In genomic region chr2:127064642-127065250, GRCh38 we compare ENCODE assay signal across 8 cellular contexts. TPM values are rescaled to one million over a fixed set of nuclear protein-coding genes. Genes with fewer than 3 reads are reported as not detected.
DNase-seq lines count a peak whose midpoint lies in the region; ATAC-seq and TF ChIP-seq lines count a peak whose summit lies in the region.

No MANE protein-coding gene starts in this region.

- H3K36me3 Mint-ChIP-seq in naive thymus-derived CD4-positive, alpha-beta T cell = peaks cover 0 to 25% (median 4%) of the 10 kb centered on the region in 5 donors

- peaks cover 5 to 9% of the 10 kb centered on the region in 2 donors for H3K4me1 ChIP-seq in naive thymus-derived CD4-positive, alpha-beta T cell (ENCODE audit: control insufficient read depth in 2 of 2, insufficient read depth in 2 of 2, low read length in 2 of 2)

- peaks cover 0 to 86% (median 19%) of the 10 kb centered on the region in 3 experiments for H3K36me3 ChIP-seq in naive thymus-derived CD4-positive, alpha-beta T cell (ENCODE audit: control insufficient read depth in 2 of 3, insufficient read depth in 3 of 3, low read length in 3 of 3)

- H3K4me1 Mint-ChIP-seq in naive thymus-derived CD4-positive, alpha-beta T cell = peaks cover 6 to 23% (median 12%) of the 10 kb centered on the region in 7 donors

- no peaks in the 10 kb centered on the region for H3K27me3 ChIP-seq in naive thymus-derived CD4-positive, alpha-beta T cell (ENCODE audit: control insufficient read depth in 2 of 2, insufficient read depth in 2 of 2, low read length in 2 of 2)

- H3K9me3 ChIP-seq in naive thymus-derived CD4-positive, alpha-beta T cell (ENCODE audit: control insufficient read depth in 2 of 3, low read length in 3 of 3) = no peaks in the 10 kb centered on the region

- peak; percentile 41 for TF ChIP-seq CTCF in epithelial cell of proximal tubule (conservative IDR thresholded peaks at IDR 0.05; ENCODE audit: low read depth, low read length)

- CTCF ChIA-PET in naive thymus-derived CD4-positive, alpha-beta T cell (lab: Charles Lee) = no interaction called here

- H3K9me3 Mint-ChIP-seq in naive thymus-derived CD4-positive, alpha-beta T cell = no peaks in the 10 kb centered on the region

- peak; percentile 34 for TF ChIP-seq POLR2A in GM18505 (IDR thresholded peaks at IDR 0.05; ENCODE audit: borderline replicate concordance, extremely low read depth, insufficient read depth, insufficient read length)

- H3K27ac ChIP-seq in naive thymus-derived CD4-positive, alpha-beta T cell (ENCODE audit: low read depth, low read length) = no peak overlapping the region

- peak overlapping the region in 1 of 9 donors; percentile 18 for H3K27ac Mint-ChIP-seq in naive thymus-derived CD4-positive, alpha-beta T cell

- DNase-seq in NCI-H510A treated with DMSO at 0.1 percent for 48 hours (lab: John Stamatoyannopoulos, UW) = peak; percentile 51
- peak; percentile 50 to 54 for DNase-seq in activated CD8-positive, alpha-beta memory T cell treated with anti-CD3 and anti-CD28 coated beads for 4 hours (ENCODE audit: low read depth in 2 of 2)
- DNase-seq in epithelial cell of proximal tubule (ENCODE audit: low read depth) = no peak
- peak in 2 of 9 donors; percentile 33 to 82 for DNase-seq in naive thymus-derived CD4-positive, alpha-beta T cell
- peak; percentile 85 for DNase-seq in stimulated activated naive CD8-positive, alpha-beta T cell treated with anti-CD3 and anti-CD28 coated beads, Interleukin-15, Interleukin-2, amounts not matched to agents 100 U/mL and 50 U/mL, for 24 hours
- DNase-seq in NCI-H1694 (lab: John Stamatoyannopoulos, UW) = no peak

- no peak overlapping the region for H3K4me3 ChIP-seq in epithelial cell of proximal tubule (ENCODE audit: low read depth, low read length)
- no peak overlapping the region for H3K4me3 ChIP-seq in naive thymus-derived CD4-positive, alpha-beta T cell (ENCODE audit: low read length)

- POLR2A ChIA-PET in naive thymus-derived CD4-positive, alpha-beta T cell (lab: Charles Lee) = no interaction called here

- H3K4me3 Mint-ChIP-seq in naive thymus-derived CD4-positive, alpha-beta T cell = no peak overlapping the region

- intact Hi-C loops in naive thymus-derived CD4-positive, alpha-beta T cell (cut with micrococcal nuclease) = loop anchor here in 1 of 2 donors (2.0 kb wide), 1 partner anchor 16 kb away; no protein-coding TSS in a partner anchor

- ATAC-seq in GM18505 (IDR thresholded peaks at IDR 0.05; ENCODE audit: unreplicated experiment) (peak; percentile 86), HG02759 (IDR thresholded peaks at IDR 0.05; ENCODE audit: unreplicated experiment) (peak; percentile 91)
- peak; percentile 83 for ATAC-seq in naive thymus-derived CD4-positive, alpha-beta T cell
- ATAC-seq in stimulated activated naive CD8-positive, alpha-beta T cell treated with anti-CD3 and anti-CD28 coated beads, Interleukin-15, Interleukin-2, amounts not matched to agents 100 U/mL and 50 U/mL, for 24 hours = peak; percentile 95

- H3K27me3 Mint-ChIP-seq in naive thymus-derived CD4-positive, alpha-beta T cell = no peaks in the 10 kb centered on the region

RNA-seq across cellular contexts. Expression of gene BIN1, which starts 42.2 kb away (rescaled TPM):
- 99.0 and 103 TPM in 2 replicates for total RNA-seq in epithelial cell of proximal tubule
- total RNA-seq in naive thymus-derived CD4-positive, alpha-beta T cell = 100 to 1,000 TPM; 103 to 120 (median 109) TPM
- 100 to 1,000 TPM; 158 to 161 TPM for polyA plus RNA-seq in naive thymus-derived CD4-positive, alpha-beta T cell

Comparison
In these comparisons a context has a peak if more than half of its experiments do, and no peak if none do; other contexts are left out.
1. DNase-seq: peak in NCI-H510A treated with DMSO at 0.1 percent for 48 hours (single experiment), activated CD8-positive, alpha-beta memory T cell treated with anti-CD3 and anti-CD28 coated beads for 4 hours (2 of 2) and stimulated activated naive CD8-positive, alpha-beta T cell treated with anti-CD3 and anti-CD28 coated beads, Interleukin-15, Interleukin-2, amounts not matched to agents 100 U/mL and 50 U/mL, for 24 hours (single experiment); none in epithelial cell of proximal tubule (single experiment) and NCI-H1694 (single experiment).
2. Peak in every context shown above with its lines, with median percentiles within 50 percentile points of each other: ATAC-seq.